1 cellular context compared by ENCODE assay signal in genomic region chr10:3873728-3874461, GRCh38.
TF ChIP-seq lines count a peak whose summit lies in the region.

No MANE protein-coding gene starts in this region.

TF ChIP-seq in GM23338, 12 proteins besides CTCF, POLR2A, EP300 and RAD21 (continued from another document):
- TF ChIP-seq ZNF462 (CRISPR knock-in tag; IDR thresholded peaks at IDR 0.05) (no peak), ZNF114 (CRISPR knock-in tag; IDR thresholded peaks at IDR 0.05) (no peak), NANOG (IDR thresholded peaks at IDR 0.05; ENCODE audit: borderline replicate concordance) (no peak), POLR2AphosphoS5 (IDR thresholded peaks at IDR 0.05; ENCODE audit: low read depth) (no peak)
